In genomic region chr10:73965890-73966768, GRCh38 we compare ENCODE assay signal across 8 cellular contexts. TPM values are rescaled to one million over a fixed set of nuclear protein-coding genes. Genes with fewer than 3 reads are reported as not detected.
A peak's percentile ranks its signal among the peaks of the same experiment; 100 is the strongest.
DNase-seq lines count a peak whose midpoint lies in the region; ATAC-seq lines count a peak whose summit lies in the region.

No MANE protein-coding gene starts in this region.

- ATAC-seq in HG03108 (IDR thresholded peaks at IDR 0.05; ENCODE audit: unreplicated experiment), result no peak

- no peak overlapping the region for H3K4me3 ChIP-seq in MG63
- H3K4me3 ChIP-seq in iPS-18a (ENCODE audit: low read length), result peak overlapping the region; percentile 38
- peak overlapping the region; percentile 3 for H3K4me3 ChIP-seq in skeletal muscle cell (ENCODE audit: low read depth, low read length)

- no peaks in the 10 kb centered on the region for H3K27me3 ChIP-seq in MG63
- H3K27me3 ChIP-seq in iPS-18a (ENCODE audit: control insufficient read depth, insufficient read depth, low read length), result no peaks in the 10 kb centered on the region

- H3K36me3 ChIP-seq in MG63 (no peaks in the 10 kb centered on the region), iPS-18a (ENCODE audit: control insufficient read depth, low read depth, low read length) (no peaks in the 10 kb centered on the region)

- H3K9me3 ChIP-seq in MG63 (no peaks in the 10 kb centered on the region), iPS-18a (ENCODE audit: control insufficient read depth, low read depth, low read length) (no peaks in the 10 kb centered on the region)

- in situ Hi-C loops in ACHN (cut with HindIII; ENCODE audit: low pct_ligation_motif_present, low pct_unique_long_range_greater_than_20kb, low sequenced_read_pairs), result no loop called here

- H3K4me1 ChIP-seq in iPS-18a (ENCODE audit: control insufficient read depth, low read depth, low read length), result peaks cover 42% of the 10 kb centered on the region

- H3K27ac ChIP-seq in iPS-18a (ENCODE audit: low read length), result peak overlapping the region; percentile 96

- H3K9ac ChIP-seq in iPS-18a (ENCODE audit: low read length), result peak overlapping the region; percentile 78

- DNase-seq in ACHN, result peak; percentile 100
- DNase-seq in MG63, result peak; percentile 98
- DNase-seq in brain pericyte (ENCODE audit: low read depth, low spot score), result peak; percentile 95
- peak; percentile 97 for DNase-seq in skeletal muscle cell (ENCODE audit: low read depth)
- DNase-seq in NCI-H1105 treated with DMSO at 0.1 percent for 48 hours (lab: John Stamatoyannopoulos, UW), result no peak
- DNase-seq in stimulated activated CD4-positive, alpha-beta T cell treated with anti-CD3 and anti-CD28 coated beads, Interleukin-15, amount 100 ng/mL, for 24 hours, result no peak

RNA-seq across cellular contexts. Expression of gene VCL, which starts 31.8 kb away (rescaled TPM):
- 109 and 112 TPM in 2 replicates for total RNA-seq in MG63 (2014; rRNA removed; shearing (Covaris generic); ENCODE audit: low replicate concordance)

RNA-seq across cellular contexts. Expression of gene PLAU, which starts 55.2 kb away (rescaled TPM):
- 169 and 219 TPM in 2 replicates for total RNA-seq in MG63 (2014; rRNA removed; shearing (Covaris generic); ENCODE audit: low replicate concordance)

Comparison
In these comparisons a context has a peak if more than half of its experiments do, and no peak if none do; other contexts are left out.
1. DNase-seq: peak in ACHN (single experiment), MG63 (single experiment), brain pericyte (single experiment) and skeletal muscle cell (single experiment); none in NCI-H1105 treated with DMSO at 0.1 percent for 48 hours (single experiment) and stimulated activated CD4-positive, alpha-beta T cell treated with anti-CD3 and anti-CD28 coated beads, Interleukin-15, amount 100 ng/mL, for 24 hours (single experiment).